2 cellular contexts compared by ENCODE assay signal in genomic region chr4:159150380-159150779, GRCh38.
TF ChIP-seq lines count a peak whose summit lies in the region.

No MANE protein-coding gene starts in this region.

TF ChIP-seq in GM23338, 12 proteins besides CTCF, POLR2A, EP300 and RAD21 (continued from another document):
- TF ChIP-seq ZNF462 (CRISPR knock-in tag; IDR thresholded peaks at IDR 0.05): no peak
TF ChIP-seq in GM23338: peak in this region for 0.

TF ChIP-seq in WTC11, 78 proteins besides CTCF, POLR2A, EP300 and RAD21 (continued from another document):
- TF ChIP-seq, protein P1, sequence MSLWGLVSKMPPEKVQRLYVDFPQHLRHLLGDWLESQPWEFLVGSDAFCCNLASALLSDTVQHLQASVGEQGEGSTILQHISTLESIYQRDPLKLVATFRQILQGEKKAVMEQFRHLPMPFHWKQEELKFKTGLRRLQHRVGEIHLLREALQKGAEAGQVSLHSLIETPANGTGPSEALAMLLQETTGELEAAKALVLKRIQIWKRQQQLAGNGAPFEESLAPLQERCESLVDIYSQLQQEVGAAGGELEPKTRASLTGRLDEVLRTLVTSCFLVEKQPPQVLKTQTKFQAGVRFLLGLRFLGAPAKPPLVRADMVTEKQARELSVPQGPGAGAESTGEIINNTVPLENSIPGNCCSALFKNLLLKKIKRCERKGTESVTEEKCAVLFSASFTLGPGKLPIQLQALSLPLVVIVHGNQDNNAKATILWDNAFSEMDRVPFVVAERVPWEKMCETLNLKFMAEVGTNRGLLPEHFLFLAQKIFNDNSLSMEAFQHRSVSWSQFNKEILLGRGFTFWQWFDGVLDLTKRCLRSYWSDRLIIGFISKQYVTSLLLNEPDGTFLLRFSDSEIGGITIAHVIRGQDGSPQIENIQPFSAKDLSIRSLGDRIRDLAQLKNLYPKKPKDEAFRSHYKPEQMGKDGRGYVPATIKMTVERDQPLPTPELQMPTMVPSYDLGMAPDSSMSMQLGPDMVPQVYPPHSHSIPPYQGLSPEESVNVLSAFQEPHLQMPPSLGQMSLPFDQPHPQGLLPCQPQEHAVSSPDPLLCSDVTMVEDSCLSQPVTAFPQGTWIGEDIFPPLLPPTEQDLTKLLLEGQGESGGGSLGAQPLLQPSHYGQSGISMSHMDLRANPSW (CRISPR knock-in tag; conservative IDR thresholded peaks at IDR 0.05; ENCODE audit: low read depth): no peak
- TF ChIP-seq ZNF425 (CRISPR knock-in tag; conservative IDR thresholded peaks at IDR 0.05) (no peak), ZNF671 (CRISPR knock-in tag; IDR thresholded peaks at IDR 0.05) (no peak), NFE2L1 (CRISPR knock-in tag; IDR thresholded peaks at IDR 0.05) (no peak), ZNF281 (CRISPR knock-in tag; IDR thresholded peaks at IDR 0.05) (no peak), HMGA2 (CRISPR knock-in tag; IDR thresholded peaks at IDR 0.05) (no peak), E2F1 (CRISPR knock-in tag; IDR thresholded peaks at IDR 0.05) (no peak), NR2C2 (CRISPR knock-in tag; IDR thresholded peaks at IDR 0.05) (no peak)
- TF ChIP-seq, protein P2, sequence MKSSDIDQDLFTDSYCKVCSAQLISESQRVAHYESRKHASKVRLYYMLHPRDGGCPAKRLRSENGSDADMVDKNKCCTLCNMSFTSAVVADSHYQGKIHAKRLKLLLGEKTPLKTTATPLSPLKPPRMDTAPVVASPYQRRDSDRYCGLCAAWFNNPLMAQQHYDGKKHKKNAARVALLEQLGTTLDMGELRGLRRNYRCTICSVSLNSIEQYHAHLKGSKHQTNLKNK (CRISPR knock-in tag; IDR thresholded peaks at IDR 0.05): no peak
- TF ChIP-seq, protein P3, sequence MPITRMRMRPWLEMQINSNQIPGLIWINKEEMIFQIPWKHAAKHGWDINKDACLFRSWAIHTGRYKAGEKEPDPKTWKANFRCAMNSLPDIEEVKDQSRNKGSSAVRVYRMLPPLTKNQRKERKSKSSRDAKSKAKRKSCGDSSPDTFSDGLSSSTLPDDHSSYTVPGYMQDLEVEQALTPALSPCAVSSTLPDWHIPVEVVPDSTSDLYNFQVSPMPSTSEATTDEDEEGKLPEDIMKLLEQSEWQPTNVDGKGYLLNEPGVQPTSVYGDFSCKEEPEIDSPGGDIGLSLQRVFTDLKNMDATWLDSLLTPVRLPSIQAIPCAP (CRISPR knock-in tag; IDR thresholded peaks at IDR 0.05): no peak
